ENCODE assay signal across 10 cellular contexts in genomic region chr12:54141534-54142475, GRCh38. TPM values are rescaled to one million over a fixed set of nuclear protein-coding genes. Genes with fewer than 3 reads are reported as not detected.
DNase-seq lines count a peak whose midpoint lies in the region; FAIRE-seq and TF ChIP-seq lines count a peak whose summit lies in the region.
"Had no signal": no experiment of that assay in that cellular context is flagged by ENCODE, and none has a peak within 500 bp of the region (broad histone marks: within the 10 kb centered on the region; RNA-seq: fewer than 3 reads in every experiment).

No MANE protein-coding gene starts in this region.

- no peak overlapping the region for H4K8ac ChIP-seq in trophoblast cell (ENCODE audit: low read depth, low read length)

- no peak overlapping the region for H2AFZ ChIP-seq in trophoblast cell (ENCODE audit: insufficient read depth, low read length, poor library complexity)

- H3K9ac ChIP-seq in trophoblast cell (ENCODE audit: low read length): no peak overlapping the region
- H3K9ac ChIP-seq: BLaER1 had no signal

- H3K79me2 ChIP-seq in trophoblast cell (ENCODE audit: control insufficient read depth, insufficient read depth, low read length, poor library complexity): no peaks in the 10 kb centered on the region

- no peak for FAIRE-seq in frontal cortex (lab: Jason Lieb, UNC)

- H3K4me1 ChIP-seq in trophoblast cell (ENCODE audit: control insufficient read depth in 1 of 2, insufficient read depth in 2 of 2, low read length in 2 of 2): peaks cover 4 to 7% of the 10 kb centered on the region in 2 experiments
- H3K4me1 ChIP-seq: BLaER1 had no signal

- no peak overlapping the region for H2BK120ac ChIP-seq in trophoblast cell (ENCODE audit: insufficient read depth, low read length, poor library complexity)

- no peak overlapping the region for H3K18ac ChIP-seq in trophoblast cell (ENCODE audit: low read length)

- WGBS in trophoblast cell (ENCODE audit: extremely low coverage, insufficient coverage, insufficient read length): no CpG with 5 or more reads among the region's 15 CpGs

- DNase-seq in AG04449 (ENCODE audit: low read depth, low spot score): peak; percentile 29
- DNase-seq in RPMI7951 (ENCODE audit: low read depth): peak; percentile 17
- peak; percentile 42 for DNase-seq in glomerular visceral epithelial cell (ENCODE audit: extremely low spot score)
- peak; percentile 64 to 79 for DNase-seq in trophoblast cell
- DNase-seq in frontal cortex (ENCODE audit: low spot score in 2 of 2): no peak
- no peak for DNase-seq in RKO (ENCODE audit: low spot score)
- DNase-seq in activated CD8-positive, alpha-beta memory T cell treated with anti-CD3 and anti-CD28 coated beads, Interleukin-2, amount 50 U/mL, for 4 hours: no peak
- no peak for DNase-seq in NCI-H2107 (lab: John Stamatoyannopoulos, UW)
- DNase-seq: NCI-H2171 had no signal

- no peak overlapping the region for H2AK5ac ChIP-seq in trophoblast cell (ENCODE audit: low read length)

- no peak overlapping the region for H4K91ac ChIP-seq in trophoblast cell (ENCODE audit: low read depth, low read length)

- H3K14ac ChIP-seq in trophoblast cell (ENCODE audit: low read length): no peak overlapping the region

- H3K36me3 ChIP-seq in trophoblast cell (ENCODE audit: control insufficient read depth in 1 of 2, insufficient read depth in 2 of 2, low read length in 2 of 2): no peaks in the 10 kb centered on the region
- H3K36me3 ChIP-seq: BLaER1 had no signal

- H3K4me3 ChIP-seq in AG04449 (ENCODE audit: low read depth, low read length) (no peak overlapping the region), trophoblast cell (ENCODE audit: low read depth, low read length) (no peak overlapping the region)
- H3K4me3 ChIP-seq: BLaER1 had no signal

- H3K27ac ChIP-seq in trophoblast cell (ENCODE audit: low read depth, low read length): no peak overlapping the region
- H3K27ac ChIP-seq: BLaER1 had no signal

- H3K4me2 ChIP-seq in trophoblast cell (ENCODE audit: low read length): no peak overlapping the region
- H3K4me2 ChIP-seq: BLaER1 had no signal

- peaks cover 3% of the 10 kb centered on the region for H3K9me3 ChIP-seq in trophoblast cell (ENCODE audit: insufficient read depth, low read depth, low read length)
- H3K9me3 ChIP-seq: BLaER1 had no signal

- H3K4ac ChIP-seq in trophoblast cell (ENCODE audit: low read depth, low read length): no peak overlapping the region

- CTCF ChIA-PET in AG04449 (lab: Yijun Ruan, JAX): interaction anchor here (0.7 to 2.8 kb wide), 8 partner anchors 10 to 1502 kb away, joined by 3 to 9 read pairs (median 4); partner anchors contain the start of gene HOXC5

- no peak overlapping the region for H2BK5ac ChIP-seq in trophoblast cell (ENCODE audit: low read depth, low read length, poor library complexity)

- H3K23ac ChIP-seq in trophoblast cell (ENCODE audit: low read length): no peak overlapping the region

- H4K12ac ChIP-seq in trophoblast cell (ENCODE audit: low read depth, low read length): no peak overlapping the region

- no peak overlapping the region for H2BK12ac ChIP-seq in trophoblast cell (ENCODE audit: low read length)

- POLR2A ChIA-PET in AG04449 (lab: Yijun Ruan, JAX): interaction anchor here (0.6 to 1.0 kb wide), 3 partner anchors 23 to 144 kb away, joined by 3 to 4 read pairs (median 3); no protein-coding TSS in a partner anchor

- H3K79me1 ChIP-seq in trophoblast cell (ENCODE audit: low read length): no peaks in the 10 kb centered on the region

- no peak for TF ChIP-seq CTCF in AG04449 (IDR thresholded peaks at IDR 0.05; ENCODE audit: insufficient read depth, low read length, missing control alignments)

- H3K27me3 ChIP-seq in trophoblast cell (ENCODE audit: insufficient read depth, low read length): no peaks in the 10 kb centered on the region

RNA-seq across cellular contexts. Expression of gene SMUG1, which starts 47.0 kb away (rescaled TPM):
- total RNA-seq in RPMI7951 (2014; rRNA removed; shearing (Covaris generic)): 44.7 and 68.8 TPM in 2 replicates
- 19.5 and 20.5 TPM in 2 replicates for polyA plus RNA-seq in trophoblast cell (2013)
- total RNA-seq in frontal cortex: 46.9 TPM

Comparison
In these comparisons a context has a peak if more than half of its experiments do, and no peak if none do; other contexts are left out.
1. DNase-seq: peak in AG04449 (single experiment), RPMI7951 (single experiment), glomerular visceral epithelial cell (single experiment) and trophoblast cell (2 of 2); none in frontal cortex (0 of 2), RKO (single experiment), activated CD8-positive, alpha-beta memory T cell treated with anti-CD3 and anti-CD28 coated beads, Interleukin-2, amount 50 U/mL, for 4 hours (single experiment) and NCI-H2107 (single experiment).